19 cellular contexts compared by ENCODE assay signal in the genomic region with DNA sequence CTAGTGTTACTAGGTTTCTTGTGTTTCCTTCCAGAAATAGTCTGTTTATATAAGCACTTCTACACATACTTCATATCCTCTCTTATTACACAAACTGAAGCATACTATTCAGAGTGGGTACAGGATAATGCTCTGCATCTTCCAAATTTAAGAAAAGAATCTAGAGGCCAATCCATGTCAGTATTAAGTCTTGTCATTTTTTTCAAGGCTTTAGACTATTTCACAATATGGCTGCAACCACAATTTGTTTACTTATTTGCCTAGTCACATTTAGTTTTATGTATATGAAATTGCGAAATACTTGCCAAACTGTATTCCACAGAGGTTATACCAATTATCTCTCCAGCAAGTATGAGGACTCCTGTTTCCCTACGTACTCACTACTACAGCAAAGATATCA. TPM values are rescaled to one million over a fixed set of nuclear protein-coding genes. Genes with fewer than 3 reads are reported as not detected.
DNase-seq lines count a peak whose midpoint lies in the region; ATAC-seq and TF ChIP-seq lines count a peak whose summit lies in the region.
"Had no signal": no experiment of that assay in that cellular context is flagged by ENCODE, and none has a peak within 500 bp of the region (broad histone marks: within the 10 kb centered on the region; RNA-seq: fewer than 3 reads in every experiment).

No MANE protein-coding gene starts in this region.

- no peak for ATAC-seq in activated naive CD8-positive, alpha-beta T cell treated with anti-CD3 and anti-CD28 coated beads, Interleukin-2, amount 50 U/mL, for 24 hours
- ATAC-seq in left lung: peak; percentile 73
- no peak for ATAC-seq in upper lobe of right lung
- ATAC-seq in HG03354 (IDR thresholded peaks at IDR 0.05; ENCODE audit: poor library complexity, severe bottlenecking, unreplicated experiment): no peak
- ATAC-seq: activated CD8-positive, alpha-beta memory T cell treated with anti-CD3 and anti-CD28 coated beads, Interleukin-2, amount 10 ng/mL, durations not matched to agents 7 days and 5 days; gastroesophageal sphincter; mucosa of descending colon; stimulated activated naive CD8-positive, alpha-beta T cell treated with anti-CD3 and anti-CD28 coated beads, Interleukin-15, Interleukin-2, amounts not matched to agents 100 U/mL and 50 U/mL, for 24 hours had no signal

- peaks cover 16% of the 10 kb centered on the region for H3K4me1 Mint-ChIP-seq in activated naive CD8-positive, alpha-beta T cell treated with anti-CD3 and anti-CD28 coated beads, Interleukin-2, amount 50 U/mL, for 24 hours

- H3K27ac Mint-ChIP-seq in activated naive CD8-positive, alpha-beta T cell treated with anti-CD3 and anti-CD28 coated beads, Interleukin-2, amount 50 U/mL, for 24 hours: peak overlapping the region; percentile 15
- H3K27ac Mint-ChIP-seq: activated CD8-positive, alpha-beta memory T cell treated with anti-CD3 and anti-CD28 coated beads, Interleukin-2, amount 10 ng/mL, durations not matched to agents 7 days and 5 days had no signal

- POLR2A ChIA-PET in BJ (lab: Charles Lee): no interaction called here

- peak; percentile 9 for DNase-seq in BJ (ENCODE audit: low read depth)
- peak; percentile 54 for DNase-seq in H4 (ENCODE audit: low spot score)
- DNase-seq in activated naive CD8-positive, alpha-beta T cell treated with anti-CD3 and anti-CD28 coated beads, Interleukin-2, amount 50 U/mL, for 24 hours: no peak
- DNase-seq in left lung: no peak
- DNase-seq in stimulated activated naive CD4-positive, alpha-beta T cell treated with Interleukin-2 at 50 U/mL for 16 hours (lab: John Stamatoyannopoulos, UW): no peak
- DNase-seq in putamen (ENCODE audit: low spot score): no peak
- DNase-seq in upper lobe of right lung: no peak
- DNase-seq: activated CD8-positive, alpha-beta memory T cell treated with anti-CD3 and anti-CD28 coated beads, Interleukin-2, amount 10 ng/mL, durations not matched to agents 7 days and 5 days; adrenal gland; dermis blood vessel endothelial cell; islet precursor cell; mucosa of descending colon; NCI-H146; NCI-H748 treated with DMSO at 0.1 percent for 48 hours; stimulated activated CD4-positive, alpha-beta T cell treated with anti-CD3 and anti-CD28 coated beads, Interleukin-4, amount 100 ng/mL, for 4 hours; stimulated activated naive CD8-positive, alpha-beta T cell treated with anti-CD3 and anti-CD28 coated beads, Interleukin-15, Interleukin-2, amounts not matched to agents 100 U/mL and 50 U/mL, for 24 hours had no signal

- no peak overlapping the region for H3K4me3 Mint-ChIP-seq in activated naive CD8-positive, alpha-beta T cell treated with anti-CD3 and anti-CD28 coated beads, Interleukin-2, amount 50 U/mL, for 24 hours
- H3K4me3 Mint-ChIP-seq: activated CD8-positive, alpha-beta memory T cell treated with anti-CD3 and anti-CD28 coated beads, Interleukin-2, amount 10 ng/mL, durations not matched to agents 7 days and 5 days had no signal

- H3K27me3 ChIP-seq in BJ (ENCODE audit: control insufficient read depth, insufficient read depth, low read length) (no peaks in the 10 kb centered on the region), left lung (no peaks in the 10 kb centered on the region), upper lobe of right lung (no peaks in the 10 kb centered on the region)
- H3K27me3 ChIP-seq: adrenal gland, gastroesophageal sphincter had no signal

- TF ChIP-seq CTCF in BJ (IDR thresholded peaks at IDR 0.05; ENCODE audit: insufficient read depth, low read depth, low read length) (no peak), left lung (IDR thresholded peaks at IDR 0.05) (no peak), upper lobe of right lung (IDR thresholded peaks at IDR 0.05) (no peak)

- intact Hi-C loops in left lung (cut with DNase I): no loop called here
- intact Hi-C loops in upper lobe of right lung (cut with DNase I): no loop called here

- H3K27ac ChIP-seq in left lung (no peak overlapping the region), upper lobe of right lung (no peak overlapping the region)
- H3K27ac ChIP-seq: adrenal gland, gastroesophageal sphincter had no signal

- H3K4me1 ChIP-seq in left lung (peaks cover 0 to 8% of the 10 kb centered on the region in 2 donors), upper lobe of right lung (no peaks in the 10 kb centered on the region)
- H3K4me1 ChIP-seq: adrenal gland had no signal

- CTCF ChIA-PET in BJ (lab: Yijun Ruan, JAX): no interaction called here

- H3K36me3 ChIP-seq in BJ (ENCODE audit: control insufficient read depth, insufficient read depth, low read length) (peaks cover 7% of the 10 kb centered on the region), left lung (peaks cover 0 to 97% of the 10 kb centered on the region in 2 donors), upper lobe of right lung (peaks cover 94% of the 10 kb centered on the region)

- no peaks in the 10 kb centered on the region for H3K27me3 Mint-ChIP-seq in activated naive CD8-positive, alpha-beta T cell treated with anti-CD3 and anti-CD28 coated beads, Interleukin-2, amount 50 U/mL, for 24 hours
- H3K27me3 Mint-ChIP-seq: activated CD8-positive, alpha-beta memory T cell treated with anti-CD3 and anti-CD28 coated beads, Interleukin-2, amount 10 ng/mL, durations not matched to agents 7 days and 5 days had no signal

- H3K4me3 ChIP-seq in BJ (ENCODE audit: low read depth, low read length): no peak overlapping the region
- no peak overlapping the region for H3K4me3 ChIP-seq in left lung
- no peak overlapping the region for H3K4me3 ChIP-seq in upper lobe of right lung
- H3K4me3 ChIP-seq: adrenal gland, gastroesophageal sphincter, mucosa of descending colon had no signal

- H3K9me3 ChIP-seq in left lung (no peaks in the 10 kb centered on the region), upper lobe of right lung (no peaks in the 10 kb centered on the region)
- H3K9me3 ChIP-seq: adrenal gland, gastroesophageal sphincter, mucosa of descending colon had no signal

- no peaks in the 10 kb centered on the region for H3K9me3 Mint-ChIP-seq in activated naive CD8-positive, alpha-beta T cell treated with anti-CD3 and anti-CD28 coated beads, Interleukin-2, amount 50 U/mL, for 24 hours

- H3K36me3 Mint-ChIP-seq in activated naive CD8-positive, alpha-beta T cell treated with anti-CD3 and anti-CD28 coated beads, Interleukin-2, amount 50 U/mL, for 24 hours (ENCODE audit: low read depth): peaks cover 56% of the 10 kb centered on the region

RNA-seq across cellular contexts. Expression of a gene that starts 27.9 kb away (rescaled TPM):
- 23.9 and 33.8 TPM in 2 replicates for polyA plus RNA-seq in BJ (2011; rRNA removed)
- 10.0 TPM in 2 replicates for polyA minus RNA-seq in BJ (2011; rRNA and poly(A)+ RNA removed)
- total RNA-seq in H4 (2014; rRNA removed; shearing (Covaris generic)): 39.9 and 41.2 TPM in 2 replicates
- total RNA-seq in left lung (10 to 100 TPM; 37.2 to 37.5 TPM), upper lobe of right lung (39.3 TPM)

RNA-seq across cellular contexts. Expression of a gene that starts 37.1 kb away (rescaled TPM):
- 0.07 and 0.36 TPM in 2 replicates for polyA plus RNA-seq in BJ (2011; rRNA removed)
- 0.19 and 0.31 TPM in 2 replicates for polyA minus RNA-seq in BJ (2011; rRNA and poly(A)+ RNA removed)
- total RNA-seq in H4 (2014; rRNA removed; shearing (Covaris generic)): 0.48 TPM in 1 of 2 replicates, not detected in the other
- total RNA-seq in left lung: 1 to 10 TPM in 1 of 2 donors, under 1 TPM in 1; 0.61 to 2.4 TPM
- total RNA-seq in upper lobe of right lung: 2.2 TPM
- total RNA-seq: dermis blood vessel endothelial cell, SK-MEL-5 had no signal

Comparison
In these comparisons a context has a peak if more than half of its experiments do, and no peak if none do; other contexts are left out.
1. DNase-seq: peak in BJ (single experiment) and H4 (single experiment); none in activated naive CD8-positive, alpha-beta T cell treated with anti-CD3 and anti-CD28 coated beads, Interleukin-2, amount 50 U/mL, for 24 hours (single experiment), left lung (0 of 2), stimulated activated naive CD4-positive, alpha-beta T cell treated with Interleukin-2 at 50 U/mL for 16 hours (single experiment), putamen (single experiment) and upper lobe of right lung (single experiment).